1 cellular context compared by ENCODE assay signal in the genomic region with DNA sequence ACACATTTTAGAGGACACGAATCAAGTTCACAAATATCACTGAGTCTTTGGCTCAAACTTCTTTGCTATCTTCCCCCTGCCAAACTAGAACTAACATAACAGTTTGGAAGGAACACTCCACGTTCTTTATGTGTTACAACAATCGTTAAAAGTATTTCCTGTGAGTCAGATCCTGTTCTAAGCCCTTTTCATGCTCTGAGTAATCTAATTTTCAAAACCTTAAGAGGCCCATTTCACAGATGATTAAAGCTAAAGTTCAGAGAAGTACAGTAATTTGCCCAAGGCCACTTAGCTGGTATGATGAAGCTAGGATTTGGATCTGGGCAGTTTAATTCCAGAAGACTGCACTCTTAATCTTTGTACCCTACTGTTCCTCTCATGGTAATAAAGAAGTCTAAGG.
A peak's percentile ranks its signal among the peaks of the same experiment; 100 is the strongest.
TF ChIP-seq lines count a peak whose summit lies in the region.

No MANE protein-coding gene starts in this region.

TF ChIP-seq in K562, 482 proteins besides CTCF, POLR2A, EP300 and RAD21 (continued from another document and continues in another):
- no peak for TF ChIP-seq BRF2 (IDR thresholded peaks at IDR 0.05; ENCODE audit: borderline replicate concordance, insufficient read depth, insufficient read length)
- peak; percentile 82 for TF ChIP-seq ETV1 (tag; conservative IDR thresholded peaks at IDR 0.05; ENCODE audit: low read depth)
- TF ChIP-seq CXXC5 (CRISPR knock-in tag; IDR thresholded peaks at IDR 0.05): 0 out of 2 replicates have a peak, but pooled peaks have one; percentile 39
- no peak for TF ChIP-seq KHSRP (IDR thresholded peaks at IDR 0.05)
- 0 out of 2 replicates have a peak, but pooled peaks have one; percentile 25 for TF ChIP-seq ZNF24 (IDR thresholded peaks at IDR 0.05)
- no peak for TF ChIP-seq HOXB6 (CRISPR knock-in tag; IDR thresholded peaks at IDR 0.05; ENCODE audit: borderline replicate concordance)
- 0 out of 2 replicates have a peak, but pooled peaks have one; percentile 58 for TF ChIP-seq BRD4 (IDR thresholded peaks at IDR 0.05)
- TF ChIP-seq KDM1A (IDR thresholded peaks at IDR 0.05): peak; percentile 79 to 86
- TF ChIP-seq, protein P1, sequence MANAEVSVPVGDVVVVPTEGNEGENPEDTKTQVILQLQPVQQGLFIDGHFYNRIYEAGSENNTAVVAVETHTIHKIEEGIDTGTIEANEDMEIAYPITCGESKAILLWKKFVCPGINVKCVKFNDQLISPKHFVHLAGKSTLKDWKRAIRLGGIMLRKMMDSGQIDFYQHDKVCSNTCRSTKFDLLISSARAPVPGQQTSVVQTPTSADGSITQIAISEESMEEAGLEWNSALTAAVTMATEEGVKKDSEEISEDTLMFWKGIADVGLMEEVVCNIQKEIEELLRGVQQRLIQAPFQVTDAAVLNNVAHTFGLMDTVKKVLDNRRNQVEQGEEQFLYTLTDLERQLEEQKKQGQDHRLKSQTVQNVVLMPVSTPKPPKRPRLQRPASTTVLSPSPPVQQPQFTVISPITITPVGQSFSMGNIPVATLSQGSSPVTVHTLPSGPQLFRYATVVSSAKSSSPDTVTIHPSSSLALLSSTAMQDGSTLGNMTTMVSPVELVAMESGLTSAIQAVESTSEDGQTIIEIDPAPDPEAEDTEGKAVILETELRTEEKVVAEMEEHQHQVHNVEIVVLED (CRISPR knock-in tag; IDR thresholded peaks at IDR 0.05): peak; percentile 10; the same call in 1 of the 2 replicates
- 0 out of 4 replicates have a peak, but pooled peaks of 1 of the 2 experiments have one; percentile 25 for TF ChIP-seq TRIM24 (IDR thresholded peaks at IDR 0.05)
- peak; percentile 32; the same call in 1 of the 2 replicates for TF ChIP-seq CC2D1A (IDR thresholded peaks at IDR 0.05)
- TF ChIP-seq SMARCE1 (IDR thresholded peaks at IDR 0.05): peak; percentile 21; the same call in 1 of the 2 replicates
- peak; percentile 12; the same call in 1 of the 2 replicates for TF ChIP-seq TEAD4 (IDR thresholded peaks at IDR 0.05; ENCODE audit: low read length)
- TF ChIP-seq TEAD4 (CRISPR knock-in tag; IDR thresholded peaks at IDR 0.05; ENCODE audit: borderline replicate concordance): no peak
- TF ChIP-seq ZSCAN32 (CRISPR knock-in tag; IDR thresholded peaks at IDR 0.05): no peak
- peak; percentile 50; the same call in 1 of the 2 replicates for TF ChIP-seq ETV5 (CRISPR knock-in tag; IDR thresholded peaks at IDR 0.05; ENCODE audit: low read depth)
- TF ChIP-seq TAF9B (IDR thresholded peaks at IDR 0.05; ENCODE audit: partially characterized antibody): peak; percentile 17
- peak; percentile 78 for TF ChIP-seq FOSL1 (tag; conservative IDR thresholded peaks at IDR 0.05)
- TF ChIP-seq ZBED1 (IDR thresholded peaks at IDR 0.05): no peak
- TF ChIP-seq ZNF239 (CRISPR knock-in tag; IDR thresholded peaks at IDR 0.05): peak; percentile 18; the same call in 1 of the 2 replicates
- no peak for TF ChIP-seq GATA2 (CRISPR knock-in tag; IDR thresholded peaks at IDR 0.05)
- no peak for TF ChIP-seq ZNF589 (CRISPR knock-in tag; IDR thresholded peaks at IDR 0.05; ENCODE audit: low read depth)
- TF ChIP-seq ZC3H4 (CRISPR knock-in tag; IDR thresholded peaks at IDR 0.05; ENCODE audit: borderline replicate concordance): no peak
- peak in 1 of 2 experiments; percentile 29; a peak in 1 of 3 replicates for TF ChIP-seq CBX3 (IDR thresholded peaks at IDR 0.05; ENCODE audit: borderline replicate concordance in 1 of 2, low read length in 2 of 2)
- no peak for TF ChIP-seq STAT6 (CRISPR knock-in tag; IDR thresholded peaks at IDR 0.05)
- no peak for TF ChIP-seq RUNX1 (IDR thresholded peaks at IDR 0.05; ENCODE audit: low read depth)
- peak; percentile 19; the same call in 1 of the 2 replicates for TF ChIP-seq ZFX (CRISPR knock-in tag; IDR thresholded peaks at IDR 0.05)
- no peak for TF ChIP-seq MEIS2 (IDR thresholded peaks at IDR 0.05; ENCODE audit: partially characterized antibody)
- no peak for TF ChIP-seq CTBP1 (IDR thresholded peaks at IDR 0.05; ENCODE audit: borderline replicate concordance)
- peak; percentile 72; the same call in 1 of the 2 replicates for TF ChIP-seq HDAC2 (IDR thresholded peaks at IDR 0.05)
- peak; percentile 48 for TF ChIP-seq HNRNPLL (IDR thresholded peaks at IDR 0.05; ENCODE audit: low read depth, low read length, poor library complexity, severe bottlenecking)
- TF ChIP-seq ZNF12 (CRISPR knock-in tag; IDR thresholded peaks at IDR 0.05): no peak
- no peak for TF ChIP-seq ZNF282 (CRISPR knock-in tag; IDR thresholded peaks at IDR 0.05)
- TF ChIP-seq FOXM1 (IDR thresholded peaks at IDR 0.05; ENCODE audit: low read depth): peak; percentile 58
- no peak for TF ChIP-seq FOXM1 (CRISPR knock-in tag; IDR thresholded peaks at IDR 0.05; ENCODE audit: low read depth)
- TF ChIP-seq POLR2B (IDR thresholded peaks at IDR 0.05; ENCODE audit: low read depth, partially characterized antibody): no peak
- TF ChIP-seq ZNF584 (CRISPR knock-in tag; IDR thresholded peaks at IDR 0.05; ENCODE audit: low read depth): no peak
- peak; percentile 58; the same call in 1 of the 2 replicates for TF ChIP-seq MYBL2 (IDR thresholded peaks at IDR 0.05; ENCODE audit: low read depth)
- no peak for TF ChIP-seq MYBL2 (CRISPR knock-in tag; IDR thresholded peaks at IDR 0.05; ENCODE audit: borderline replicate concordance)
- peak in 1 of 2 experiments; percentile 45; a peak in 1 of 4 replicates for TF ChIP-seq ARNT (IDR thresholded peaks at IDR 0.05)
- no peak for TF ChIP-seq IFI16 (CRISPR knock-in tag; IDR thresholded peaks at IDR 0.05)
- peak; percentile 86 for TF ChIP-seq RBM25 (IDR thresholded peaks at IDR 0.05; ENCODE audit: low read depth, low read length, severe bottlenecking)
- TF ChIP-seq, protein P2, sequence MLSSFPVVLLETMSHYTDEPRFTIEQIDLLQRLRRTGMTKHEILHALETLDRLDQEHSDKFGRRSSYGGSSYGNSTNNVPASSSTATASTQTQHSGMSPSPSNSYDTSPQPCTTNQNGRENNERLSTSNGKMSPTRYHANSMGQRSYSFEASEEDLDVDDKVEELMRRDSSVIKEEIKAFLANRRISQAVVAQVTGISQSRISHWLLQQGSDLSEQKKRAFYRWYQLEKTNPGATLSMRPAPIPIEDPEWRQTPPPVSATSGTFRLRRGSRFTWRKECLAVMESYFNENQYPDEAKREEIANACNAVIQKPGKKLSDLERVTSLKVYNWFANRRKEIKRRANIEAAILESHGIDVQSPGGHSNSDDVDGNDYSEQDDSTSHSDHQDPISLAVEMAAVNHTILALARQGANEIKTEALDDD (IDR thresholded peaks at IDR 0.05): 0 out of 2 replicates have a peak, but pooled peaks have one; percentile 59
- peak; percentile 85 for TF ChIP-seq ADNP (tag; IDR thresholded peaks at IDR 0.05)
- TF ChIP-seq ATF3 (IDR thresholded peaks at IDR 0.05): peak; percentile 43; the same call in 1 of the 2 replicates
- TF ChIP-seq ATF3 (CRISPR knock-in tag; conservative IDR thresholded peaks at IDR 0.05): no peak
- no peak for TF ChIP-seq ZNF197 (CRISPR knock-in tag; IDR thresholded peaks at IDR 0.05; ENCODE audit: low read depth)
- no peak for TF ChIP-seq PCBP2 (IDR thresholded peaks at IDR 0.05; ENCODE audit: low read depth, low read length, poor library complexity, severe bottlenecking)
- TF ChIP-seq ZNF77 (CRISPR knock-in tag; IDR thresholded peaks at IDR 0.05): no peak
- TF ChIP-seq CHD4 (IDR thresholded peaks at IDR 0.05; ENCODE audit: insufficient read depth, insufficient replicate concordance, low read depth, low read length, poor library complexity, severe bottlenecking): no peak
- no peak for TF ChIP-seq SMAD3 (CRISPR knock-in tag; conservative IDR thresholded peaks at IDR 0.05)
- TF ChIP-seq, protein P3, sequence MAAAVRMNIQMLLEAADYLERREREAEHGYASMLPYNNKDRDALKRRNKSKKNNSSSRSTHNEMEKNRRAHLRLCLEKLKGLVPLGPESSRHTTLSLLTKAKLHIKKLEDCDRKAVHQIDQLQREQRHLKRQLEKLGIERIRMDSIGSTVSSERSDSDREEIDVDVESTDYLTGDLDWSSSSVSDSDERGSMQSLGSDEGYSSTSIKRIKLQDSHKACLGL (CRISPR knock-in tag; IDR thresholded peaks at IDR 0.05; ENCODE audit: borderline replicate concordance, poor library complexity, severe bottlenecking): no peak
- no peak for TF ChIP-seq BRCA1 (IDR thresholded peaks at IDR 0.05)
- TF ChIP-seq BRCA1 (CRISPR knock-in tag; IDR thresholded peaks at IDR 0.05): no peak
- no peak for TF ChIP-seq HMG20B (CRISPR knock-in tag; IDR thresholded peaks at IDR 0.05)
- TF ChIP-seq ZNF347 (CRISPR knock-in tag; IDR thresholded peaks at IDR 0.05; ENCODE audit: low read depth): no peak
- peak; percentile 53 for TF ChIP-seq NFRKB (IDR thresholded peaks at IDR 0.05; ENCODE audit: low read depth)
- no peak for TF ChIP-seq U2AF2 (optimal IDR thresholded peaks at IDR 0.05; ENCODE audit: low read depth, low read length)
- TF ChIP-seq, protein P4, sequence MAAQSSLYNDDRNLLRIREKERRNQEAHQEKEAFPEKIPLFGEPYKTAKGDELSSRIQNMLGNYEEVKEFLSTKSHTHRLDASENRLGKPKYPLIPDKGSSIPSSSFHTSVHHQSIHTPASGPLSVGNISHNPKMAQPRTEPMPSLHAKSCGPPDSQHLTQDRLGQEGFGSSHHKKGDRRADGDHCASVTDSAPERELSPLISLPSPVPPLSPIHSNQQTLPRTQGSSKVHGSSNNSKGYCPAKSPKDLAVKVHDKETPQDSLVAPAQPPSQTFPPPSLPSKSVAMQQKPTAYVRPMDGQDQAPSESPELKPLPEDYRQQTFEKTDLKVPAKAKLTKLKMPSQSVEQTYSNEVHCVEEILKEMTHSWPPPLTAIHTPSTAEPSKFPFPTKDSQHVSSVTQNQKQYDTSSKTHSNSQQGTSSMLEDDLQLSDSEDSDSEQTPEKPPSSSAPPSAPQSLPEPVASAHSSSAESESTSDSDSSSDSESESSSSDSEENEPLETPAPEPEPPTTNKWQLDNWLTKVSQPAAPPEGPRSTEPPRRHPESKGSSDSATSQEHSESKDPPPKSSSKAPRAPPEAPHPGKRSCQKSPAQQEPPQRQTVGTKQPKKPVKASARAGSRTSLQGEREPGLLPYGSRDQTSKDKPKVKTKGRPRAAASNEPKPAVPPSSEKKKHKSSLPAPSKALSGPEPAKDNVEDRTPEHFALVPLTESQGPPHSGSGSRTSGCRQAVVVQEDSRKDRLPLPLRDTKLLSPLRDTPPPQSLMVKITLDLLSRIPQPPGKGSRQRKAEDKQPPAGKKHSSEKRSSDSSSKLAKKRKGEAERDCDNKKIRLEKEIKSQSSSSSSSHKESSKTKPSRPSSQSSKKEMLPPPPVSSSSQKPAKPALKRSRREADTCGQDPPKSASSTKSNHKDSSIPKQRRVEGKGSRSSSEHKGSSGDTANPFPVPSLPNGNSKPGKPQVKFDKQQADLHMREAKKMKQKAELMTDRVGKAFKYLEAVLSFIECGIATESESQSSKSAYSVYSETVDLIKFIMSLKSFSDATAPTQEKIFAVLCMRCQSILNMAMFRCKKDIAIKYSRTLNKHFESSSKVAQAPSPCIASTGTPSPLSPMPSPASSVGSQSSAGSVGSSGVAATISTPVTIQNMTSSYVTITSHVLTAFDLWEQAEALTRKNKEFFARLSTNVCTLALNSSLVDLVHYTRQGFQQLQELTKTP (IDR thresholded peaks at IDR 0.05; ENCODE audit: low read depth in 1 of 2, partially characterized antibody in 2 of 2): peak in 1 of 2 experiments; percentile 52
